Comparison of ENCODE assay signal across 2 cellular contexts in the genomic region with DNA sequence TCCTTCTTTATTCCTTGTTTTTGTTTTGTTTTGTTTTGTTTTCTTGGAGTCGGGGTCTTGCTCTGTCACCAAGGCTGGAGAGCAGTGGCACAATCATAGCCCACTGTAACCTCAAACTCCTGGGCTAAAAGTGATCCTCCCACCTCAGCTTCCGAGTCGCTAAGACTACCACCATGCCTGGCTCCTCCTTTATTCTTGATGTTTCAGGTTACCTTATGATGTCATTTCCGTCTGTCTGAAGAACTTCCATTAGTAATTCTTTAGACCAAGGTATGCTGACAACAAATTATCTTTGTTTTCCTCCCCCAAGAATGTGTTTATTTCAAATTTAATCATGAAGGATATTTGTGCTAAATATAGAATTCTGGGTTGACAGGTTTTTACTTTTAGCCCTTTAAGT.
TF ChIP-seq lines count a peak whose summit lies in the region.

No MANE protein-coding gene starts in this region.

TF ChIP-seq in GM23338, 12 proteins besides CTCF, POLR2A, EP300 and RAD21 (continues in another document):
- TF ChIP-seq, protein P1, sequence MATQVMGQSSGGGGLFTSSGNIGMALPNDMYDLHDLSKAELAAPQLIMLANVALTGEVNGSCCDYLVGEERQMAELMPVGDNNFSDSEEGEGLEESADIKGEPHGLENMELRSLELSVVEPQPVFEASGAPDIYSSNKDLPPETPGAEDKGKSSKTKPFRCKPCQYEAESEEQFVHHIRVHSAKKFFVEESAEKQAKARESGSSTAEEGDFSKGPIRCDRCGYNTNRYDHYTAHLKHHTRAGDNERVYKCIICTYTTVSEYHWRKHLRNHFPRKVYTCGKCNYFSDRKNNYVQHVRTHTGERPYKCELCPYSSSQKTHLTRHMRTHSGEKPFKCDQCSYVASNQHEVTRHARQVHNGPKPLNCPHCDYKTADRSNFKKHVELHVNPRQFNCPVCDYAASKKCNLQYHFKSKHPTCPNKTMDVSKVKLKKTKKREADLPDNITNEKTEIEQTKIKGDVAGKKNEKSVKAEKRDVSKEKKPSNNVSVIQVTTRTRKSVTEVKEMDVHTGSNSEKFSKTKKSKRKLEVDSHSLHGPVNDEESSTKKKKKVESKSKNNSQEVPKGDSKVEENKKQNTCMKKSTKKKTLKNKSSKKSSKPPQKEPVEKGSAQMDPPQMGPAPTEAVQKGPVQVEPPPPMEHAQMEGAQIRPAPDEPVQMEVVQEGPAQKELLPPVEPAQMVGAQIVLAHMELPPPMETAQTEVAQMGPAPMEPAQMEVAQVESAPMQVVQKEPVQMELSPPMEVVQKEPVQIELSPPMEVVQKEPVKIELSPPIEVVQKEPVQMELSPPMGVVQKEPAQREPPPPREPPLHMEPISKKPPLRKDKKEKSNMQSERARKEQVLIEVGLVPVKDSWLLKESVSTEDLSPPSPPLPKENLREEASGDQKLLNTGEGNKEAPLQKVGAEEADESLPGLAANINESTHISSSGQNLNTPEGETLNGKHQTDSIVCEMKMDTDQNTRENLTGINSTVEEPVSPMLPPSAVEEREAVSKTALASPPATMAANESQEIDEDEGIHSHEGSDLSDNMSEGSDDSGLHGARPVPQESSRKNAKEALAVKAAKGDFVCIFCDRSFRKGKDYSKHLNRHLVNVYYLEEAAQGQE (IDR thresholded peaks at IDR 0.05; ENCODE audit: unreplicated experiment): no peak
- TF ChIP-seq STAT1 (IDR thresholded peaks at IDR 0.05; ENCODE audit: unreplicated experiment) (no peak), JUNB (IDR thresholded peaks at IDR 0.05; ENCODE audit: unreplicated experiment) (no peak), POLR2AphosphoS5 (IDR thresholded peaks at IDR 0.05; ENCODE audit: low read depth) (no peak), ZNF114 (CRISPR knock-in tag; IDR thresholded peaks at IDR 0.05) (no peak), EZH2phosphoT487 (IDR thresholded peaks at IDR 0.05; ENCODE audit: unreplicated experiment) (no peak), NANOG (IDR thresholded peaks at IDR 0.05; ENCODE audit: borderline replicate concordance) (no peak), CREB1 (CRISPR knock-in tag; IDR thresholded peaks at IDR 0.05; ENCODE audit: low read depth) (no peak), ZNF331 (CRISPR knock-in tag; IDR thresholded peaks at IDR 0.05; ENCODE audit: low read depth) (no peak), EZH2 (IDR thresholded peaks at IDR 0.05; ENCODE audit: low read depth, unreplicated experiment) (no peak)
- TF ChIP-seq, protein P2, sequence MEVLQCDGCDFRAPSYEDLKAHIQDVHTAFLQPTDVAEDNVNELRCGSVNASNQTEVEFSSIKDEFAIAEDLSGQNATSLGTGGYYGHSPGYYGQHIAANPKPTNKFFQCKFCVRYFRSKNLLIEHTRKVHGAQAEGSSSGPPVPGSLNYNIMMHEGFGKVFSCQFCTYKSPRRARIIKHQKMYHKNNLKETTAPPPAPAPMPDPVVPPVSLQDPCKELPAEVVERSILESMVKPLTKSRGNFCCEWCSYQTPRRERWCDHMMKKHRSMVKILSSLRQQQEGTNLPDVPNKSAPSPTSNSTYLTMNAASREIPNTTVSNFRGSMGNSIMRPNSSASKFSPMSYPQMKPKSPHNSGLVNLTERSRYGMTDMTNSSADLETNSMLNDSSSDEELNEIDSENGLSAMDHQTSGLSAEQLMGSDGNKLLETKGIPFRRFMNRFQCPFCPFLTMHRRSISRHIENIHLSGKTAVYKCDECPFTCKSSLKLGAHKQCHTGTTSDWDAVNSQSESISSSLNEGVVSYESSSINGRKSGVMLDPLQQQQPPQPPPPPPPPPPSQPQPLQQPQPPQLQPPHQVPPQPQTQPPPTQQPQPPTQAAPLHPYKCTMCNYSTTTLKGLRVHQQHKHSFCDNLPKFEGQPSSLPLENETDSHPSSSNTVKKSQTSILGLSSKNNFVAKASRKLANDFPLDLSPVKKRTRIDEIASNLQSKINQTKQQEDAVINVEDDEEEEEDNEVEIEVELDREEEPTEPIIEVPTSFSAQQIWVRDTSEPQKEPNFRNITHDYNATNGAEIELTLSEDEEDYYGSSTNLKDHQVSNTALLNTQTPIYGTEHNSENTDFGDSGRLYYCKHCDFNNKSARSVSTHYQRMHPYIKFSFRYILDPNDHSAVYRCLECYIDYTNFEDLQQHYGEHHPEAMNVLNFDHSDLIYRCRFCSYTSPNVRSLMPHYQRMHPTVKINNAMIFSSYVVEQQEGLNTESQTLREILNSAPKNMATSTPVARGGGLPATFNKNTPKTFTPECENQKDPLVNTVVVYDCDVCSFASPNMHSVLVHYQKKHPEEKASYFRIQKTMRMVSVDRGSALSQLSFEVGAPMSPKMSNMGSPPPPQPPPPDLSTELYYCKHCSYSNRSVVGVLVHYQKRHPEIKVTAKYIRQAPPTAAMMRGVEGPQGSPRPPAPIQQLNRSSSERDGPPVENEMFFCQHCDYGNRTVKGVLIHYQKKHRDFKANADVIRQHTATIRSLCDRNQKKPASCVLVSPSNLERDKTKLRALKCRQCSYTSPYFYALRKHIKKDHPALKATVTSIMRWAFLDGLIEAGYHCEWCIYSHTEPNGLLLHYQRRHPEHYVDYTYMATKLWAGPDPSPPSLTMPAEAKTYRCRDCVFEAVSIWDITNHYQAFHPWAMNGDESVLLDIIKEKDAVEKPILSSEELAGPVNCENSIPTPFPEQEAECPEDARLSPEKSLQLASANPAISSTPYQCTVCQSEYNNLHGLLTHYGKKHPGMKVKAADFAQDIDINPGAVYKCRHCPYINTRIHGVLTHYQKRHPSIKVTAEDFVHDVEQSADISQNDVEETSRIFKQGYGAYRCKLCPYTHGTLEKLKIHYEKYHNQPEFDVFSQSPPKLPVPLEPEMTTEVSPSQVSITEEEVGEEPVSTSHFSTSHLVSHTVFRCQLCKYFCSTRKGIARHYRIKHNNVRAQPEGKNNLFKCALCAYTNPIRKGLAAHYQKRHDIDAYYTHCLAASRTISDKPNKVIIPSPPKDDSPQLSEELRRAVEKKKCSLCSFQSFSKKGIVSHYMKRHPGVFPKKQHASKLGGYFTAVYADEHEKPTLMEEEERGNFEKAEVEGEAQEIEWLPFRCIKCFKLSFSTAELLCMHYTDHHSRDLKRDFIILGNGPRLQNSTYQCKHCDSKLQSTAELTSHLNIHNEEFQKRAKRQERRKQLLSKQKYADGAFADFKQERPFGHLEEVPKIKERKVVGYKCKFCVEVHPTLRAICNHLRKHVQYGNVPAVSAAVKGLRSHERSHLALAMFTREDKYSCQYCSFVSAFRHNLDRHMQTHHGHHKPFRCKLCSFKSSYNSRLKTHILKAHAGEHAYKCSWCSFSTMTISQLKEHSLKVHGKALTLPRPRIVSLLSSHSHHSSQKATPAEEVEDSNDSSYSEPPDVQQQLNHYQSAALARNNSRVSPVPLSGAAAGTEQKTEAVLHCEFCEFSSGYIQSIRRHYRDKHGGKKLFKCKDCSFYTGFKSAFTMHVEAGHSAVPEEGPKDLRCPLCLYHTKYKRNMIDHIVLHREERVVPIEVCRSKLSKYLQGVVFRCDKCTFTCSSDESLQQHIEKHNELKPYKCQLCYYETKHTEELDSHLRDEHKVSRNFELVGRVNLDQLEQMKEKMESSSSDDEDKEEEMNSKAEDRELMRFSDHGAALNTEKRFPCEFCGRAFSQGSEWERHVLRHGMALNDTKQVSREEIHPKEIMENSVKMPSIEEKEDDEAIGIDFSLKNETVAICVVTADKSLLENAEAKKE (CRISPR knock-in tag; IDR thresholded peaks at IDR 0.05): no peak

TF ChIP-seq in WTC11, 78 proteins besides CTCF, POLR2A, EP300 and RAD21 (continued from another document):
- TF ChIP-seq RORB (CRISPR knock-in tag; IDR thresholded peaks at IDR 0.05): no peak
- TF ChIP-seq ZNF232 (CRISPR knock-in tag; IDR thresholded peaks at IDR 0.05): no peak
- TF ChIP-seq GRHL2 (CRISPR knock-in tag; IDR thresholded peaks at IDR 0.05; ENCODE audit: insufficient replicate concordance, severe bottlenecking): no peak
- no peak for TF ChIP-seq SMAD4 (CRISPR knock-in tag; IDR thresholded peaks at IDR 0.05)
- TF ChIP-seq, protein P3, sequence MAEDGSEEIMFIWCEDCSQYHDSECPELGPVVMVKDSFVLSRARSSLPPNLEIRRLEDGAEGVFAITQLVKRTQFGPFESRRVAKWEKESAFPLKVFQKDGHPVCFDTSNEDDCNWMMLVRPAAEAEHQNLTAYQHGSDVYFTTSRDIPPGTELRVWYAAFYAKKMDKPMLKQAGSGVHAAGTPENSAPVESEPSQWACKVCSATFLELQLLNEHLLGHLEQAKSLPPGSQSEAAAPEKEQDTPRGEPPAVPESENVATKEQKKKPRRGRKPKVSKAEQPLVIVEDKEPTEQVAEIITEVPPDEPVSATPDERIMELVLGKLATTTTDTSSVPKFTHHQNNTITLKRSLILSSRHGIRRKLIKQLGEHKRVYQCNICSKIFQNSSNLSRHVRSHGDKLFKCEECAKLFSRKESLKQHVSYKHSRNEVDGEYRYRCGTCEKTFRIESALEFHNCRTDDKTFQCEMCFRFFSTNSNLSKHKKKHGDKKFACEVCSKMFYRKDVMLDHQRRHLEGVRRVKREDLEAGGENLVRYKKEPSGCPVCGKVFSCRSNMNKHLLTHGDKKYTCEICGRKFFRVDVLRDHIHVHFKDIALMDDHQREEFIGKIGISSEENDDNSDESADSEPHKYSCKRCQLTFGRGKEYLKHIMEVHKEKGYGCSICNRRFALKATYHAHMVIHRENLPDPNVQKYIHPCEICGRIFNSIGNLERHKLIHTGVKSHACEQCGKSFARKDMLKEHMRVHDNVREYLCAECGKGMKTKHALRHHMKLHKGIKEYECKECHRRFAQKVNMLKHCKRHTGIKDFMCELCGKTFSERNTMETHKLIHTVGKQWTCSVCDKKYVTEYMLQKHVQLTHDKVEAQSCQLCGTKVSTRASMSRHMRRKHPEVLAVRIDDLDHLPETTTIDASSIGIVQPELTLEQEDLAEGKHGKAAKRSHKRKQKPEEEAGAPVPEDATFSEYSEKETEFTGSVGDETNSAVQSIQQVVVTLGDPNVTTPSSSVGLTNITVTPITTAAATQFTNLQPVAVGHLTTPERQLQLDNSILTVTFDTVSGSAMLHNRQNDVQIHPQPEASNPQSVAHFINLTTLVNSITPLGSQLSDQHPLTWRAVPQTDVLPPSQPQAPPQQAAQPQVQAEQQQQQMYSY (CRISPR knock-in tag; IDR thresholded peaks at IDR 0.05): no peak
- TF ChIP-seq HMGXB4 (CRISPR knock-in tag; IDR thresholded peaks at IDR 0.05): no peak
- TF ChIP-seq, protein P4, sequence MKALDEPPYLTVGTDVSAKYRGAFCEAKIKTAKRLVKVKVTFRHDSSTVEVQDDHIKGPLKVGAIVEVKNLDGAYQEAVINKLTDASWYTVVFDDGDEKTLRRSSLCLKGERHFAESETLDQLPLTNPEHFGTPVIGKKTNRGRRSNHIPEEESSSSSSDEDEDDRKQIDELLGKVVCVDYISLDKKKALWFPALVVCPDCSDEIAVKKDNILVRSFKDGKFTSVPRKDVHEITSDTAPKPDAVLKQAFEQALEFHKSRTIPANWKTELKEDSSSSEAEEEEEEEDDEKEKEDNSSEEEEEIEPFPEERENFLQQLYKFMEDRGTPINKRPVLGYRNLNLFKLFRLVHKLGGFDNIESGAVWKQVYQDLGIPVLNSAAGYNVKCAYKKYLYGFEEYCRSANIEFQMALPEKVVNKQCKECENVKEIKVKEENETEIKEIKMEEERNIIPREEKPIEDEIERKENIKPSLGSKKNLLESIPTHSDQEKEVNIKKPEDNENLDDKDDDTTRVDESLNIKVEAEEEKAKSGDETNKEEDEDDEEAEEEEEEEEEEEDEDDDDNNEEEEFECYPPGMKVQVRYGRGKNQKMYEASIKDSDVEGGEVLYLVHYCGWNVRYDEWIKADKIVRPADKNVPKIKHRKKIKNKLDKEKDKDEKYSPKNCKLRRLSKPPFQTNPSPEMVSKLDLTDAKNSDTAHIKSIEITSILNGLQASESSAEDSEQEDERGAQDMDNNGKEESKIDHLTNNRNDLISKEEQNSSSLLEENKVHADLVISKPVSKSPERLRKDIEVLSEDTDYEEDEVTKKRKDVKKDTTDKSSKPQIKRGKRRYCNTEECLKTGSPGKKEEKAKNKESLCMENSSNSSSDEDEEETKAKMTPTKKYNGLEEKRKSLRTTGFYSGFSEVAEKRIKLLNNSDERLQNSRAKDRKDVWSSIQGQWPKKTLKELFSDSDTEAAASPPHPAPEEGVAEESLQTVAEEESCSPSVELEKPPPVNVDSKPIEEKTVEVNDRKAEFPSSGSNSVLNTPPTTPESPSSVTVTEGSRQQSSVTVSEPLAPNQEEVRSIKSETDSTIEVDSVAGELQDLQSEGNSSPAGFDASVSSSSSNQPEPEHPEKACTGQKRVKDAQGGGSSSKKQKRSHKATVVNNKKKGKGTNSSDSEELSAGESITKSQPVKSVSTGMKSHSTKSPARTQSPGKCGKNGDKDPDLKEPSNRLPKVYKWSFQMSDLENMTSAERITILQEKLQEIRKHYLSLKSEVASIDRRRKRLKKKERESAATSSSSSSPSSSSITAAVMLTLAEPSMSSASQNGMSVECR (CRISPR knock-in tag; IDR thresholded peaks at IDR 0.05; ENCODE audit: borderline replicate concordance): no peak
